ENCODE assay signal across 8 cellular contexts in the genomic region with DNA sequence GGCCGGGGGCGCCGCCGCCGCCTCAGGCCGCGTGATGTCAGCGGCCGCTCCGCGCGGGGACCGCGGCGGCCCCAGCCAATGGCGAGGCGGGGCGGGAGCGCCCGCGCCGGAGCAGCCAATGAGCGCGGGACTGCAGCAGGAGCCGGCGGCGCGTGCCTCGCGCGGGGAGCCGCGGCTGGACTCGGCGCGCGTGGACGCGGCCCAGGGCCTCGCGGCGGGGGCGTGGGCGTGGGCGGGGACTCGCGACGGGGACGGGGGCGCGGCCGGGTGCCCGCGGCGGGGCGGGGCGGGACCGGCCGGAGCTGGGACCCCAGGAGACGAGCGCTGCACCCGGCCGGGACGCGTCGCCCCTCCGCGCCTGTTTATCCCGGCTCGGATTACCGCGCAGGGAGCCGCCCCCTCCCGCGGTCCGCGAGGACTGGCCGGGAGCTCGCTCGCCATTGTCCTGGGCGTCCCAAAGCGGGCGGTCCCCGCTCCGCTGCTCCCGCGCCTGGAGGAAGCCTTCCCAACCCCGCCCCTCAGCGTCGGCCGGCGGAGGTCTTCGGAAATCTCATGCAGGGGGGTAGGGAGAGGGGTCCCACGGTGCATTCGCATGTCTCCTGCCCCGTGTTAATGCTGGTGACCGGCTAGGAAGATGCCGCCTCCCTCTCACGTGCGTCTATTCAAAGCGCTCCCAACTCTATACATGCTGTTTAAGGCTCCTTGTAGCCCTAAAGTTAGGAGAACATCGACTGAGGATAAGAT. TPM values are rescaled to one million over a fixed set of nuclear protein-coding genes. Genes with fewer than 3 reads are reported as not detected.
DNase-seq lines count a peak whose midpoint lies in the region; ATAC-seq and TF ChIP-seq lines count a peak whose summit lies in the region.

A gene (minus strand): TSS at position 33 of the 744 bp plus-strand sequence. CDS start 253 bp downstream, outside the sequence.

- H3K4me1 ChIP-seq in body of pancreas (peaks cover 33% of the 10 kb centered on the region), iPS-15b (ENCODE audit: control insufficient read depth, insufficient read depth, low read length) (no peaks in the 10 kb centered on the region), sigmoid colon (peaks cover 0 to 20% (median 14%) of the 10 kb centered on the region in 4 donors)

- H3K36me3 ChIP-seq in body of pancreas (replicated peaks in 1 of 2; ENCODE audit: insufficient read depth in 1 of 2, low read depth in 2 of 2), result no peaks in the 10 kb centered on the region
- no peaks in the 10 kb centered on the region for H3K36me3 ChIP-seq in iPS-15b (ENCODE audit: control insufficient read depth, insufficient read depth, low read length)
- H3K36me3 ChIP-seq in sigmoid colon, result no peaks in the 10 kb centered on the region

- peak within 1 kb of the TSS in 2 of 3 donors; percentile 19 to 22 for H3K27ac Mint-ChIP-seq in IgD-negative memory B cell
- H3K27ac Mint-ChIP-seq in T-helper 2 cell treated with Interferon-gamma antibody and Interleukin-4, amounts not matched to agents 5 μg/mL and 100 μg/mL, for 36 hours, result peak within 1 kb of the TSS; percentile 94

- no peaks in the 10 kb centered on the region for H3K9me3 ChIP-seq in body of pancreas
- H3K9me3 ChIP-seq in iPS-15b (ENCODE audit: control insufficient read depth, insufficient read depth, low read length), result no peaks in the 10 kb centered on the region
- H3K9me3 ChIP-seq in sigmoid colon, result no peaks in the 10 kb centered on the region

- peak within 1 kb of the TSS in 3 of 4 donors; percentile 34 to 64 (median 61) for H3K27ac ChIP-seq in body of pancreas
- H3K27ac ChIP-seq in sigmoid colon, result peak within 1 kb of the TSS; percentile 49 to 69 (median 55)

- H3K4me3 Mint-ChIP-seq in IgD-negative memory B cell, result peak within 1 kb of the TSS; percentile 76 to 93 (median 86)
- peak within 1 kb of the TSS; percentile 95 for H3K4me3 Mint-ChIP-seq in T-helper 2 cell treated with Interferon-gamma antibody and Interleukin-4, amounts not matched to agents 5 μg/mL and 100 μg/mL, for 36 hours

- TF ChIP-seq POLR2A in body of pancreas (IDR thresholded peaks at IDR 0.05), result peak; percentile 27 to 58 (median 51)
- no peak for TF ChIP-seq POLR2A in sigmoid colon (IDR thresholded peaks at IDR 0.05)

- no peaks in the 10 kb centered on the region for H3K27me3 ChIP-seq in body of pancreas
- H3K27me3 ChIP-seq in iPS-15b (ENCODE audit: control insufficient read depth, insufficient read depth, low read length), result peaks cover 45% of the 10 kb centered on the region
- H3K27me3 ChIP-seq in sigmoid colon, result peaks cover 0 to 12% (median 12%) of the 10 kb centered on the region in 3 donors

- no peaks in the 10 kb centered on the region for H3K9me3 Mint-ChIP-seq in IgD-negative memory B cell
- H3K9me3 Mint-ChIP-seq in T-helper 2 cell treated with Interferon-gamma antibody and Interleukin-4, amounts not matched to agents 5 μg/mL and 100 μg/mL, for 36 hours, result no peaks in the 10 kb centered on the region

- peaks cover 28% of the 10 kb centered on the region for H3K27me3 Mint-ChIP-seq in IgD-negative memory B cell
- peaks cover 5% of the 10 kb centered on the region for H3K27me3 Mint-ChIP-seq in T-helper 2 cell treated with Interferon-gamma antibody and Interleukin-4, amounts not matched to agents 5 μg/mL and 100 μg/mL, for 36 hours (ENCODE audit: low read depth)

- no peak for TF ChIP-seq EP300 in sigmoid colon (IDR thresholded peaks at IDR 0.05)

- no peak for TF ChIP-seq CTCF in body of pancreas (IDR thresholded peaks at IDR 0.05)
- no peak for TF ChIP-seq CTCF in sigmoid colon (IDR thresholded peaks at IDR 0.05)

- H3K4me3 ChIP-seq in body of pancreas (peak within 1 kb of the TSS; percentile 17 to 28), iPS-15b (ENCODE audit: low read depth, low read length) (peak within 1 kb of the TSS; percentile 79), sigmoid colon (peak within 1 kb of the TSS; percentile 35 to 64 (median 56))

- ATAC-seq in GM19397 (IDR thresholded peaks at IDR 0.05; ENCODE audit: unreplicated experiment) (peak; percentile 66), body of pancreas (peak; percentile 83)

- peaks cover 8 to 13% (median 9%) of the 10 kb centered on the region in 3 donors for H3K4me1 Mint-ChIP-seq in IgD-negative memory B cell
- peaks cover 56% of the 10 kb centered on the region for H3K4me1 Mint-ChIP-seq in T-helper 2 cell treated with Interferon-gamma antibody and Interleukin-4, amounts not matched to agents 5 μg/mL and 100 μg/mL, for 36 hours (ENCODE audit: low read depth)

- H3K36me3 Mint-ChIP-seq in IgD-negative memory B cell, result no peaks in the 10 kb centered on the region
- H3K36me3 Mint-ChIP-seq in T-helper 2 cell treated with Interferon-gamma antibody and Interleukin-4, amounts not matched to agents 5 μg/mL and 100 μg/mL, for 36 hours (ENCODE audit: low read depth), result peaks cover 24% of the 10 kb centered on the region

- WGBS in body of pancreas, 2 donors, result 0 to 3% methylated on average over 4 to 59 of the region's 102 CpGs
- WGBS in sigmoid colon, 2 donors, result 1% methylated on average over 102 of the region's 102 CpGs

- H3K9ac ChIP-seq in iPS-15b (ENCODE audit: low read depth, low read length), result peak within 1 kb of the TSS; percentile 50

- DNase-seq in Ammon's horn (ENCODE audit: low spot score), result peak; percentile 76
- peak; percentile 71 for DNase-seq in T-helper 2 cell treated with Interferon-gamma antibody and Interleukin-4, amounts not matched to agents 5 μg/mL and 100 μg/mL, for 36 hours (ENCODE audit: low spot score)
- peak; percentile 52 to 74 (median 58) for DNase-seq in body of pancreas
- DNase-seq in sigmoid colon, result peak; percentile 80
- no peak for DNase-seq in SKM-1 treated with dmso at 0.1 percent for 144 hours (lab: John Stamatoyannopoulos, UW; ENCODE audit: unreplicated experiment)

- intact Hi-C loops in body of pancreas (cut with DNase I), result no loop called here
- intact Hi-C loops in sigmoid colon (cut with DNase I), result loop anchor here (1.0 kb wide), 1 partner anchor 26 kb away; no protein-coding TSS in a partner anchor

RNA-seq across cellular contexts. Expression of the gene that starts here (rescaled TPM):
- 0.43 TPM for polyA plus RNA-seq in IgD-negative memory B cell
- 10 to 100 TPM in 1 of 2 donors, 1 to 10 TPM in 1; 4.7 to 29.3 TPM for total RNA-seq in body of pancreas
- total RNA-seq in sigmoid colon, result 1 to 10 TPM; 3.1 to 9.1 (median 4.5) TPM
- polyA plus RNA-seq in sigmoid colon, result 10 to 100 TPM in 2 of 3 donors, 1 to 10 TPM in 1; 6.0 to 29.5 (median 10.9) TPM

Comparison
In these comparisons a context has a peak if more than half of its experiments do, and no peak if none do; other contexts are left out.
1. H3K4me3 ChIP-seq: peak in every context shown above with its lines; median percentile 79 in iPS-15b; 56 in sigmoid colon; 22 in body of pancreas.
2. POLR2A ChIP-seq: peak in body of pancreas (3 of 3); none in sigmoid colon (0 of 2).